In genomic region chr22:49863936-49864335, GRCh38 we compare ENCODE assay signal across 31 cellular contexts. TPM values are rescaled to one million over a fixed set of nuclear protein-coding genes. Genes with fewer than 3 reads are reported as not detected.
DNase-seq lines count a peak whose midpoint lies in the region; ATAC-seq and TF ChIP-seq lines count a peak whose summit lies in the region.
"Had no signal": no experiment of that assay in that cellular context is flagged by ENCODE, and none has a peak within 500 bp of the region (broad histone marks: within the 10 kb centered on the region; RNA-seq: fewer than 3 reads in every experiment).

No MANE protein-coding gene starts in this region.

- no peak overlapping the region for H3K9ac ChIP-seq in Loucy (ENCODE audit: low read depth, low read length, poor library complexity, severe bottlenecking)
- H3K9ac ChIP-seq: neural progenitor cell had no signal

- H3K36me3 ChIP-seq in Loucy (ENCODE audit: insufficient read depth, low read length) = no peaks in the 10 kb centered on the region
- H3K36me3 ChIP-seq: upper lobe of left lung had no signal

- POLR2A ChIA-PET in activated CD4-positive, alpha-beta memory T cell treated with anti-CD3 and anti-CD28 coated beads, Interleukin-2, amount 10 ng/mL, durations not matched to agents 7 days and 5 days (lab: Charles Lee) = no interaction called here
- POLR2A ChIA-PET in activated CD4-positive, alpha-beta memory T cell treated with anti-CD3 and anti-CD28 coated beads for 36 hours (lab: Charles Lee) = no interaction called here
- POLR2A ChIA-PET in CD4-positive, alpha-beta T cell (lab: Charles Lee) = no interaction called here

- H4K20me1 ChIP-seq in Loucy (ENCODE audit: insufficient read depth, low read length, poor library complexity, severe bottlenecking) = peaks cover 85% of the 10 kb centered on the region

- no peak overlapping the region for H3K4me3 Mint-ChIP-seq in activated CD4-positive, alpha-beta memory T cell treated with anti-CD3 and anti-CD28 coated beads, Interleukin-2, amount 10 ng/mL, durations not matched to agents 7 days and 5 days
- H3K4me3 Mint-ChIP-seq in activated CD4-positive, alpha-beta memory T cell treated with anti-CD3 and anti-CD28 coated beads for 36 hours = no peak overlapping the region
- no peak overlapping the region for H3K4me3 Mint-ChIP-seq in CD4-positive, alpha-beta T cell
- no peak overlapping the region for H3K4me3 Mint-ChIP-seq in immature natural killer cell
- H3K4me3 Mint-ChIP-seq: activated CD4-positive, alpha-beta T cell treated with anti-CD3 and anti-CD28 coated beads, Interleukin-2, amount 10 ng/mL, durations not matched to agents 24 days and 14 days; effector memory CD8-positive, alpha-beta T cell; neural progenitor cell had no signal

- H3K9me2 ChIP-seq in Loucy (replicated peaks; ENCODE audit: low read depth, low read length) = no peaks in the 10 kb centered on the region

- peak; percentile 57 for ATAC-seq in CD4-positive, alpha-beta T cell (ENCODE audit: poor library complexity)
- ATAC-seq in GM18520 (IDR thresholded peaks at IDR 0.05; ENCODE audit: unreplicated experiment) (no peak), GM21786 (IDR thresholded peaks at IDR 0.05; ENCODE audit: unreplicated experiment) (no peak)
- ATAC-seq: A549; effector memory CD8-positive, alpha-beta T cell; esophagus mucosa; K562; mucosa of descending colon; right cardiac atrium had no signal

- no peak overlapping the region for H3K27ac ChIP-seq in CD4-positive, alpha-beta T cell (ENCODE audit: low read depth, low read length)
- H3K27ac ChIP-seq: A549, ascending aorta, neural progenitor cell, upper lobe of left lung had no signal

- intact Hi-C loops in activated CD4-positive, alpha-beta memory T cell treated with anti-CD3 and anti-CD28 coated beads for 36 hours (cut with micrococcal nuclease) = no loop called here
- intact Hi-C loops in CD4-positive, alpha-beta T cell (cut with DNase I, micrococcal nuclease) = no loop called here

- DNase-seq in activated CD4-positive, alpha-beta memory T cell treated with anti-CD3 and anti-CD28 coated beads, Interleukin-2, amount 10 ng/mL, durations not matched to agents 7 days and 5 days = no peak
- no peak for DNase-seq in activated CD4-positive, alpha-beta memory T cell treated with anti-CD3 and anti-CD28 coated beads for 36 hours
- no peak for DNase-seq in CD4-positive, alpha-beta T cell
- no peak for DNase-seq in immature natural killer cell
- no peak for DNase-seq in stimulated activated CD4-positive, alpha-beta T cell treated with anti-CD3 and anti-CD28 coated beads, Interleukin-15, amount 100 ng/mL, for 24 hours
- DNase-seq: activated CD4-positive, alpha-beta T cell treated with anti-CD3 and anti-CD28 coated beads, Interleukin-2, amount 10 ng/mL, durations not matched to agents 24 days and 14 days; activated CD8-positive, alpha-beta memory T cell treated with anti-CD3 and anti-CD28 coated beads, Interleukin-2, amount 50 U/mL, for 48 hours; AML-193; cortex of kidney; DMS53; effector memory CD8-positive, alpha-beta T cell; foreskin melanocyte; mucosa of descending colon; MV-4-11; NCI-H1436 treated with DMSO at 0.1 percent for 48 hours; NCI-H2107; NCI-H748 treated with DMSO at 0.1 percent for 48 hours; RPMI8226; stimulated activated CD4-positive, alpha-beta T cell treated with anti-CD3 and anti-CD28 coated beads, Interleukin-4, amount 100 ng/mL, for 1 hour; upper lobe of left lung had no signal

- H3K4me3 ChIP-seq in Loucy (ENCODE audit: low read length, poor library complexity, severe bottlenecking) = peak overlapping the region; percentile 32
- H3K4me3 ChIP-seq: A549, ascending aorta, HAP-1, K562, lung, mucosa of descending colon, neural progenitor cell, upper lobe of left lung had no signal

- no peaks in the 10 kb centered on the region for H3K27me3 Mint-ChIP-seq in activated CD4-positive, alpha-beta memory T cell treated with anti-CD3 and anti-CD28 coated beads, Interleukin-2, amount 10 ng/mL, durations not matched to agents 7 days and 5 days
- H3K27me3 Mint-ChIP-seq in activated CD4-positive, alpha-beta memory T cell treated with anti-CD3 and anti-CD28 coated beads for 36 hours = no peaks in the 10 kb centered on the region
- no peaks in the 10 kb centered on the region for H3K27me3 Mint-ChIP-seq in CD4-positive, alpha-beta T cell
- H3K27me3 Mint-ChIP-seq in immature natural killer cell (ENCODE audit: low read depth in 3 of 3) = peaks cover 8 to 31% (median 27%) of the 10 kb centered on the region in 3 donors
- H3K27me3 Mint-ChIP-seq: activated CD4-positive, alpha-beta T cell treated with anti-CD3 and anti-CD28 coated beads, Interleukin-2, amount 10 ng/mL, durations not matched to agents 24 days and 14 days; effector memory CD8-positive, alpha-beta T cell had no signal

- H2AFZ ChIP-seq in Loucy (ENCODE audit: low read length) = no peak overlapping the region
- H2AFZ ChIP-seq: neural progenitor cell had no signal

- H3K9me3 Mint-ChIP-seq in activated CD4-positive, alpha-beta memory T cell treated with anti-CD3 and anti-CD28 coated beads, Interleukin-2, amount 10 ng/mL, durations not matched to agents 7 days and 5 days = peaks cover 19% of the 10 kb centered on the region
- H3K9me3 Mint-ChIP-seq in activated CD4-positive, alpha-beta memory T cell treated with anti-CD3 and anti-CD28 coated beads for 36 hours = peaks cover 18% of the 10 kb centered on the region
- H3K9me3 Mint-ChIP-seq in CD4-positive, alpha-beta T cell = peaks cover 3% of the 10 kb centered on the region
- H3K9me3 Mint-ChIP-seq in immature natural killer cell = peaks cover 3 to 18% (median 5%) of the 10 kb centered on the region in 6 donors
- H3K9me3 Mint-ChIP-seq: effector memory CD8-positive, alpha-beta T cell had no signal

- peaks cover 13% of the 10 kb centered on the region for H3K9me3 ChIP-seq in CD4-positive, alpha-beta T cell (ENCODE audit: control insufficient read depth, low read length)
- no peaks in the 10 kb centered on the region for H3K9me3 ChIP-seq in Loucy (ENCODE audit: insufficient read depth, low read depth, low read length)

- peak overlapping the region; percentile 21 for H3K27ac Mint-ChIP-seq in activated CD4-positive, alpha-beta memory T cell treated with anti-CD3 and anti-CD28 coated beads, Interleukin-2, amount 10 ng/mL, durations not matched to agents 7 days and 5 days
- H3K27ac Mint-ChIP-seq in activated CD4-positive, alpha-beta memory T cell treated with anti-CD3 and anti-CD28 coated beads for 36 hours = no peak overlapping the region
- H3K27ac Mint-ChIP-seq in CD4-positive, alpha-beta T cell = peak overlapping the region; percentile 70
- peak overlapping the region in 5 of 6 donors; percentile 4 to 74 (median 48) for H3K27ac Mint-ChIP-seq in immature natural killer cell
- H3K27ac Mint-ChIP-seq: activated CD4-positive, alpha-beta T cell treated with anti-CD3 and anti-CD28 coated beads, Interleukin-2, amount 10 ng/mL, durations not matched to agents 24 days and 14 days; neural progenitor cell had no signal

- TF ChIP-seq CTCF in CD4-positive, alpha-beta T cell (IDR thresholded peaks at IDR 0.05) = no peak
- TF ChIP-seq CTCF in Loucy (conservative IDR thresholded peaks at IDR 0.05; ENCODE audit: low read length) = no peak

- no peaks in the 10 kb centered on the region for H3K27me3 ChIP-seq in CD4-positive, alpha-beta T cell (ENCODE audit: control insufficient read depth, insufficient read depth, low read length)
- no peaks in the 10 kb centered on the region for H3K27me3 ChIP-seq in Loucy (ENCODE audit: insufficient read depth, low read length, poor library complexity, severe bottlenecking)
- H3K27me3 ChIP-seq: ascending aorta, neural progenitor cell, upper lobe of left lung had no signal

- peak overlapping the region; percentile 55 for H3K4me2 ChIP-seq in Loucy (ENCODE audit: low read depth, low read length, poor library complexity, severe bottlenecking)
- H3K4me2 ChIP-seq: A549, neural progenitor cell had no signal

- peaks cover 99% of the 10 kb centered on the region for H3K79me2 ChIP-seq in Loucy (ENCODE audit: insufficient read depth, low read length)

- H3F3A ChIP-seq in Loucy (ENCODE audit: low read depth) = peaks cover 12% of the 10 kb centered on the region

- CTCF ChIA-PET in activated CD4-positive, alpha-beta memory T cell treated with anti-CD3 and anti-CD28 coated beads, Interleukin-2, amount 10 ng/mL, durations not matched to agents 7 days and 5 days (lab: Charles Lee) = no interaction called here
- CTCF ChIA-PET in activated CD4-positive, alpha-beta memory T cell treated with anti-CD3 and anti-CD28 coated beads for 36 hours (lab: Charles Lee) = no interaction called here
- CTCF ChIA-PET in CD4-positive, alpha-beta T cell (lab: Charles Lee) = no interaction called here

- H3K36me3 Mint-ChIP-seq in activated CD4-positive, alpha-beta memory T cell treated with anti-CD3 and anti-CD28 coated beads, Interleukin-2, amount 10 ng/mL, durations not matched to agents 7 days and 5 days (ENCODE audit: low read depth) = peaks cover 42% of the 10 kb centered on the region
- peaks cover 34% of the 10 kb centered on the region for H3K36me3 Mint-ChIP-seq in activated CD4-positive, alpha-beta memory T cell treated with anti-CD3 and anti-CD28 coated beads for 36 hours
- H3K36me3 Mint-ChIP-seq in CD4-positive, alpha-beta T cell (ENCODE audit: low read depth) = peaks cover 34% of the 10 kb centered on the region
- H3K36me3 Mint-ChIP-seq in immature natural killer cell = peaks cover 14 to 21% (median 19%) of the 10 kb centered on the region in 3 donors

- H3K4me1 ChIP-seq in Loucy (ENCODE audit: insufficient read depth, low read length, poor library complexity, severe bottlenecking) = peaks cover 63% of the 10 kb centered on the region
- H3K4me1 ChIP-seq: A549, ascending aorta, HAP-1, neural progenitor cell had no signal

- peaks cover 61% of the 10 kb centered on the region for H3K4me1 Mint-ChIP-seq in activated CD4-positive, alpha-beta memory T cell treated with anti-CD3 and anti-CD28 coated beads, Interleukin-2, amount 10 ng/mL, durations not matched to agents 7 days and 5 days
- peaks cover 54% of the 10 kb centered on the region for H3K4me1 Mint-ChIP-seq in activated CD4-positive, alpha-beta memory T cell treated with anti-CD3 and anti-CD28 coated beads for 36 hours (ENCODE audit: low read depth)
- peaks cover 74% of the 10 kb centered on the region for H3K4me1 Mint-ChIP-seq in CD4-positive, alpha-beta T cell (ENCODE audit: low read depth)
- peaks cover 49 to 57% of the 10 kb centered on the region in 2 donors for H3K4me1 Mint-ChIP-seq in immature natural killer cell
- H3K4me1 Mint-ChIP-seq: neural progenitor cell had no signal

RNA-seq across cellular contexts. Expression of gene ZBED4, which starts 10.3 kb away (rescaled TPM):
- 10 to 100 TPM; 20.6 to 21.8 TPM for total RNA-seq in activated CD4-positive, alpha-beta memory T cell treated with anti-CD3 and anti-CD28 coated beads, Interleukin-2, amount 10 ng/mL, durations not matched to agents 7 days and 5 days
- total RNA-seq in activated CD4-positive, alpha-beta memory T cell treated with anti-CD3 and anti-CD28 coated beads for 36 hours = 10 to 100 TPM; 18.4 TPM
- 10 to 100 TPM; 14.8 to 15.0 TPM for total RNA-seq in CD4-positive, alpha-beta T cell
- polyA plus RNA-seq in immature natural killer cell = 1 to 10 TPM; 4.1 to 9.7 (median 4.6) TPM

RNA-seq across cellular contexts. Expression of gene BRD1, which starts 36.3 kb away (rescaled TPM):
- total RNA-seq in activated CD4-positive, alpha-beta memory T cell treated with anti-CD3 and anti-CD28 coated beads, Interleukin-2, amount 10 ng/mL, durations not matched to agents 7 days and 5 days = 10 to 100 TPM; 54.7 to 55.4 TPM
- 10 to 100 TPM; 27.5 to 30.2 TPM for total RNA-seq in activated CD4-positive, alpha-beta memory T cell treated with anti-CD3 and anti-CD28 coated beads for 36 hours
- total RNA-seq in CD4-positive, alpha-beta T cell = 100 to 1,000 TPM; 129 to 130 TPM
- 1 to 10 TPM; 1.5 to 4.5 (median 2.1) TPM for polyA plus RNA-seq in immature natural killer cell

RNA-seq across cellular contexts. Expression of gene ALG12, which starts 54.3 kb away (rescaled TPM):
- 10 to 100 TPM; 14.7 to 20.6 TPM for total RNA-seq in activated CD4-positive, alpha-beta memory T cell treated with anti-CD3 and anti-CD28 coated beads, Interleukin-2, amount 10 ng/mL, durations not matched to agents 7 days and 5 days
- 10 to 100 TPM; 12.4 to 13.8 TPM for total RNA-seq in activated CD4-positive, alpha-beta memory T cell treated with anti-CD3 and anti-CD28 coated beads for 36 hours
- total RNA-seq in CD4-positive, alpha-beta T cell = 10 to 100 TPM; 13.5 to 14.6 TPM
- 10 to 100 TPM; 11.7 to 26.6 (median 12.6) TPM for polyA plus RNA-seq in immature natural killer cell

RNA-seq across cellular contexts. Expression of gene CRELD2, which starts 54.5 kb away (rescaled TPM):
- total RNA-seq in activated CD4-positive, alpha-beta memory T cell treated with anti-CD3 and anti-CD28 coated beads, Interleukin-2, amount 10 ng/mL, durations not matched to agents 7 days and 5 days = 10 to 100 TPM; 50.0 to 51.2 TPM
- total RNA-seq in activated CD4-positive, alpha-beta memory T cell treated with anti-CD3 and anti-CD28 coated beads for 36 hours = 10 to 100 TPM; 29.8 to 30.7 TPM
- 10 to 100 TPM; 21.2 to 23.3 TPM for total RNA-seq in CD4-positive, alpha-beta T cell
- 10 to 100 TPM; 61.3 to 94.8 (median 76.9) TPM for polyA plus RNA-seq in immature natural killer cell
